15 cellular contexts compared by ENCODE assay signal in genomic region chr11:134786636-134787035, GRCh38.
DNase-seq lines count a peak whose midpoint lies in the region; TF ChIP-seq lines count a peak whose summit lies in the region.
"Had no signal": no experiment of that assay in that cellular context is flagged by ENCODE, and none has a peak within 500 bp of the region (broad histone marks: within the 10 kb centered on the region; RNA-seq: fewer than 3 reads in every experiment).

No MANE protein-coding gene starts in this region.

- intact Hi-C loops in esophagus muscularis mucosa (cut with DNase I), result no loop called here

- H3K36me3 Mint-ChIP-seq in brain (no peaks in the 10 kb centered on the region), progenitor cell of endocrine pancreas (ENCODE audit: insufficient read depth) (no peaks in the 10 kb centered on the region)
- H3K36me3 Mint-ChIP-seq: CD4-positive, alpha-beta memory T cell had no signal

- no peaks in the 10 kb centered on the region for H3K27me3 ChIP-seq in esophagus muscularis mucosa

- H3K9me3 ChIP-seq in esophagus muscularis mucosa, result no peaks in the 10 kb centered on the region
- H3K9me3 ChIP-seq: HAP-1 had no signal

- DNase-seq in NCI-H524 (lab: John Stamatoyannopoulos, UW) (peak; percentile 66 to 82), esophagus muscularis mucosa (ENCODE audit: extremely low spot score) (peak; percentile 75), HUDEP-2 (lab: John Stamatoyannopoulos, UW; ENCODE audit: unreplicated experiment in 76 of 76) (no peak), progenitor cell of endocrine pancreas (ENCODE audit: low spot score, unreplicated experiment) (no peak)
- DNase-seq in stimulated activated CD4-positive, alpha-beta T cell treated with anti-CD3 and anti-CD28 coated beads, Interleukin-2, amount 100 ng/mL, for 24 hours, result no peak
- DNase-seq: Calu3; CD4-positive, alpha-beta memory T cell; COR-L47; DMS79; EL; GF-D8; GOT3; HFFc6 had no signal

- H3K27ac ChIP-seq in esophagus muscularis mucosa (replicated peaks in 1 of 4), result no peak overlapping the region

- H3K27me3 Mint-ChIP-seq in brain, result peaks cover 4% of the 10 kb centered on the region
- peaks cover 19% of the 10 kb centered on the region for H3K27me3 Mint-ChIP-seq in progenitor cell of endocrine pancreas

- H3K4me3 Mint-ChIP-seq in brain (peak overlapping the region in 1 of 5 experiments; percentile 10), progenitor cell of endocrine pancreas (ENCODE audit: low read depth) (no peak overlapping the region)
- H3K4me3 Mint-ChIP-seq: CD4-positive, alpha-beta memory T cell; HFFc6 had no signal

- H3K27ac Mint-ChIP-seq in brain (peak overlapping the region in 4 of 5 experiments; percentile 28 to 84 (median 64)), progenitor cell of endocrine pancreas (no peak overlapping the region)
- H3K27ac Mint-ChIP-seq: CD4-positive, alpha-beta memory T cell; HFFc6 had no signal

- TF ChIP-seq CTCF in brain (conservative IDR thresholded peaks at IDR 0.05), result no peak
- no peak for TF ChIP-seq CTCF in esophagus muscularis mucosa (IDR thresholded peaks at IDR 0.05)
- no peak for TF ChIP-seq CTCF in progenitor cell of endocrine pancreas (IDR thresholded peaks at IDR 0.05; ENCODE audit: unreplicated experiment)

- TF ChIP-seq POLR2A in esophagus muscularis mucosa (IDR thresholded peaks at IDR 0.05; ENCODE audit: low read depth), result no peak

- TF ChIP-seq EP300 in esophagus muscularis mucosa (IDR thresholded peaks at IDR 0.05), result no peak

- WGBS in esophagus muscularis mucosa, result 93% methylated on average over 6 of the region's 6 CpGs

- no peak overlapping the region for H3K4me3 ChIP-seq in esophagus muscularis mucosa
- H3K4me3 ChIP-seq: HAP-1 had no signal

- peaks cover 44% of the 10 kb centered on the region for H3K4me1 Mint-ChIP-seq in brain
- H3K4me1 Mint-ChIP-seq in progenitor cell of endocrine pancreas (ENCODE audit: low read depth), result no peaks in the 10 kb centered on the region
- H3K4me1 Mint-ChIP-seq: CD4-positive, alpha-beta memory T cell had no signal

- peaks cover 0 to 2% (median 0%) of the 10 kb centered on the region in 5 experiments for H3K9me3 Mint-ChIP-seq in brain
- H3K9me3 Mint-ChIP-seq in progenitor cell of endocrine pancreas (ENCODE audit: low read depth), result no peaks in the 10 kb centered on the region

- no peaks in the 10 kb centered on the region for H3K36me3 ChIP-seq in esophagus muscularis mucosa
- H3K36me3 ChIP-seq: HAP-1 had no signal

- H3K4me1 ChIP-seq in esophagus muscularis mucosa, result peaks cover 0 to 22% (median 19%) of the 10 kb centered on the region in 4 donors
- H3K4me1 ChIP-seq: HAP-1 had no signal

Comparison
In these comparisons a context has a peak if more than half of its experiments do, and no peak if none do; other contexts are left out.
1. DNase-seq: peak in NCI-H524 (2 of 2) and esophagus muscularis mucosa (single experiment); none in HUDEP-2 (0 of 76), stimulated activated CD4-positive, alpha-beta T cell treated with anti-CD3 and anti-CD28 coated beads, Interleukin-2, amount 100 ng/mL, for 24 hours (0 of 2) and progenitor cell of endocrine pancreas (single experiment).